20 cellular contexts compared by ENCODE assay signal in the genomic region with DNA sequence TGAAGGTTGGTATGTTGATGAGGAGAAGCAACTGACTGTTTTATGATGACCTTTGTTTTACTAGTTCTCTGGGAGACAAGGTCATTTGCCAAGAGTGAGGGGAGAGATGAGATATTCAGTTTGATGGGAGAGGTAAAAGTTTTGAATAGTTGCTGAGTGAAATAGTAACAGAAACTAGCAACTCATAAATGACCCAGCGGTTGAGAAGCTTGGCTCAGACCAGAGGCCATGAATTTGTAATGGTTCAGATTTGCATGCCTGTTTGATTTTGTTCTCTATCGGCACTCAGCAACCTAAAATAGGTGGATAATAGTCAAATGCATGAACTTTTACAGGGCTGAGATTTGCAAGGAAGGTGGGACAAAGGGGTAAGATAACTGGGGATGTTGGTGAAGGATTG. TPM values are rescaled to one million over a fixed set of nuclear protein-coding genes. Genes with fewer than 3 reads are reported as not detected.
"Had no signal": no experiment of that assay in that cellular context is flagged by ENCODE, and none has a peak within 500 bp of the region (broad histone marks: within the 10 kb centered on the region; RNA-seq: fewer than 3 reads in every experiment).

No MANE protein-coding gene starts in this region.

- H3K9me3 ChIP-seq: adrenal gland had no signal

- H3K27ac ChIP-seq: adrenal gland had no signal

- H3K4me3 ChIP-seq: adrenal gland had no signal

- FAIRE-seq: colon, RCC 7860 had no signal

- H3K27me3 ChIP-seq: adrenal gland had no signal

- H3K4me1 ChIP-seq: adrenal gland had no signal

- H3K36me3 ChIP-seq: adrenal gland had no signal

- DNase-seq: activated CD4-positive, alpha-beta T cell treated with anti-CD3 and anti-CD28 coated beads for 48 hours; activated CD4-positive, alpha-beta T cell treated with anti-CD3 and anti-CD28 coated beads, Interleukin-2, amount 50 U/mL, for 4 hours; activated CD4-positive, CD25-positive, alpha-beta regulatory T cell treated with anti-CD3 and anti-CD28 coated beads, Interleukin-2, amount 50 U/mL, for 72 hours; activated CD8-positive, alpha-beta memory T cell treated with anti-CD3 and anti-CD28 coated beads for 24 hours; activated naive CD4-positive, alpha-beta T cell treated with anti-CD3 and anti-CD28 coated beads, Interleukin-2, amount 50 U/mL, for 16 hours; activated naive CD8-positive, alpha-beta T cell treated with anti-CD3 and anti-CD28 coated beads, Interleukin-2, amount 10 ng/mL, durations not matched to agents 7 days and 5 days; activated T-cell treated with anti-CD3 and anti-CD28 coated beads, Interleukin-2, amount 50 U/mL, for 4 hours; adrenal gland; anterior cingulate cortex; cerebellar nuclear complex; NCI-H1105 treated with DMSO at 0.1 percent for 48 hours; NCI-H1436 treated with DMSO at 0.1 percent for 48 hours; NCI-H187; NCI-H2081; NCI-H446; NCI-H524; PC-3; SHP77 had no signal

- ATAC-seq: activated T-cell treated with anti-CD3 and anti-CD28 coated beads, Interleukin-2, amount 50 U/mL, for 4 hours; PC-3 had no signal

RNA-seq across cellular contexts. Expression of gene ZMYND12, which starts 13.9 kb away (rescaled TPM):
- total RNA-seq: PC-3 had no signal
